Comparison of ENCODE assay signal across 35 cellular contexts in genomic region chrX:63361494-63361893, GRCh38.
"Had no signal": no experiment of that assay in that cellular context is flagged by ENCODE, and none has a peak within 500 bp of the region (broad histone marks: within the 10 kb centered on the region; RNA-seq: fewer than 3 reads in every experiment).

No MANE protein-coding gene starts in this region.

- H3K27ac Mint-ChIP-seq: activated CD4-positive, alpha-beta memory T cell treated with anti-CD3 and anti-CD28 coated beads for 36 hours; activated CD4-positive, alpha-beta T cell treated with anti-CD3 and anti-CD28 coated beads for 36 hours; activated CD4-positive, alpha-beta T cell treated with anti-CD3 and anti-CD28 coated beads, Interleukin-2, amount 10 ng/mL, durations not matched to agents 24 days and 14 days; activated CD8-positive, alpha-beta memory T cell treated with anti-CD3 and anti-CD28 coated beads, Interleukin-2, amount 10 ng/mL, durations not matched to agents 7 days and 5 days; activated CD8-positive, alpha-beta T cell treated with anti-CD3 and anti-CD28 coated beads, Interleukin-2, amount 10 ng/mL, durations not matched to agents 7 days and 5 days; activated naive CD4-positive, alpha-beta T cell treated with anti-CD3 and anti-CD28 coated beads for 36 hours; activated naive CD4-positive, alpha-beta T cell treated with anti-CD3 and anti-CD28 coated beads, Interleukin-2, amount 50 U/mL, for 24 hours; activated naive CD8-positive, alpha-beta T cell treated with anti-CD3 and anti-CD28 coated beads for 36 hours; activated naive CD8-positive, alpha-beta T cell treated with anti-CD3 and anti-CD28 coated beads, Interleukin-2, amount 50 U/mL, for 24 hours; activated T-helper 1 cell treated with anti-CD3 and anti-CD28 coated beads, Interleukin-12 subunit alpha, Interleukin-12 subunit beta, Interleukin-2, Interleukin-4 antibody, amounts not matched to agents 30 ng/mL and 10 ng/mL and 1 ng/mL, durations not matched to agents 14 hours and 24 hours and 36 hours; activated T-helper 2 cell treated with anti-CD3 and anti-CD28 coated beads, Interferon-gamma antibody, Interleukin-2, Interleukin-4, amounts not matched to agents 10 μg/mL and 5 μg/mL and 100 μg/mL, durations not matched to agents 14 hours and 24 hours and 36 hours; brain had no signal

- H3K4me3 ChIP-seq: adrenal gland, breast epithelium, cardiac muscle cell, colonic mucosa, esophagus squamous epithelium, gastroesophageal sphincter, heart right ventricle had no signal

- H3K27me3 Mint-ChIP-seq: activated CD4-positive, alpha-beta memory T cell treated with anti-CD3 and anti-CD28 coated beads for 36 hours; activated CD4-positive, alpha-beta T cell treated with anti-CD3 and anti-CD28 coated beads for 36 hours; activated CD4-positive, alpha-beta T cell treated with anti-CD3 and anti-CD28 coated beads, Interleukin-2, amount 10 ng/mL, durations not matched to agents 24 days and 14 days; activated CD8-positive, alpha-beta memory T cell treated with anti-CD3 and anti-CD28 coated beads, Interleukin-2, amount 10 ng/mL, durations not matched to agents 7 days and 5 days; activated naive CD4-positive, alpha-beta T cell treated with anti-CD3 and anti-CD28 coated beads, Interleukin-2, amount 50 U/mL, for 24 hours; activated naive CD8-positive, alpha-beta T cell treated with anti-CD3 and anti-CD28 coated beads for 36 hours; activated naive CD8-positive, alpha-beta T cell treated with anti-CD3 and anti-CD28 coated beads, Interleukin-2, amount 50 U/mL, for 24 hours; brain had no signal

- H3K4me1 ChIP-seq: adrenal gland, breast epithelium, colonic mucosa, esophagus squamous epithelium, gastroesophageal sphincter, heart right ventricle had no signal

- H3K4me3 Mint-ChIP-seq: activated CD4-positive, alpha-beta memory T cell treated with anti-CD3 and anti-CD28 coated beads for 36 hours; activated CD4-positive, alpha-beta T cell treated with anti-CD3 and anti-CD28 coated beads for 36 hours; activated CD4-positive, alpha-beta T cell treated with anti-CD3 and anti-CD28 coated beads, Interleukin-2, amount 10 ng/mL, durations not matched to agents 24 days and 14 days; activated CD8-positive, alpha-beta memory T cell treated with anti-CD3 and anti-CD28 coated beads, Interleukin-2, amount 10 ng/mL, durations not matched to agents 7 days and 5 days; activated CD8-positive, alpha-beta T cell treated with anti-CD3 and anti-CD28 coated beads, Interleukin-2, amount 10 ng/mL, durations not matched to agents 7 days and 5 days; activated naive CD4-positive, alpha-beta T cell treated with anti-CD3 and anti-CD28 coated beads for 36 hours; activated naive CD4-positive, alpha-beta T cell treated with anti-CD3 and anti-CD28 coated beads, Interleukin-2, amount 50 U/mL, for 24 hours; activated naive CD8-positive, alpha-beta T cell treated with anti-CD3 and anti-CD28 coated beads for 36 hours; activated naive CD8-positive, alpha-beta T cell treated with anti-CD3 and anti-CD28 coated beads, Interleukin-2, amount 50 U/mL, for 24 hours; activated T-helper 1 cell treated with anti-CD3 and anti-CD28 coated beads, Interleukin-12 subunit alpha, Interleukin-12 subunit beta, Interleukin-2, Interleukin-4 antibody, amounts not matched to agents 30 ng/mL and 10 ng/mL and 1 ng/mL, durations not matched to agents 14 hours and 24 hours and 36 hours; brain had no signal

- H3K36me3 Mint-ChIP-seq: activated CD8-positive, alpha-beta memory T cell treated with anti-CD3 and anti-CD28 coated beads, Interleukin-2, amount 10 ng/mL, durations not matched to agents 7 days and 5 days; brain had no signal

- H3K9me3 ChIP-seq: adrenal gland, colonic mucosa, esophagus squamous epithelium, gastroesophageal sphincter had no signal

- FAIRE-seq: endometrium, endothelial cell of umbilical vein had no signal

- DNase-seq: activated CD4-positive, alpha-beta memory T cell treated with anti-CD3 and anti-CD28 coated beads for 36 hours; activated CD4-positive, alpha-beta T cell treated with anti-CD3 and anti-CD28 coated beads for 36 hours; activated CD4-positive, alpha-beta T cell treated with anti-CD3 and anti-CD28 coated beads, Interleukin-2, amount 10 ng/mL, durations not matched to agents 24 days and 14 days; activated CD4-positive, CD25-positive, alpha-beta regulatory T cell; activated CD4-positive, CD25-positive, alpha-beta regulatory T cell treated with anti-CD3 and anti-CD28 coated beads, Interleukin-2, amount 50 U/mL, for 72 hours; activated CD8-positive, alpha-beta memory T cell treated with anti-CD3 and anti-CD28 coated beads, Interleukin-2, amount 10 ng/mL, durations not matched to agents 7 days and 5 days; activated CD8-positive, alpha-beta memory T cell treated with anti-CD3 and anti-CD28 coated beads, Interleukin-2, amount 50 U/mL, for 4 hours; activated CD8-positive, alpha-beta T cell treated with anti-CD3 and anti-CD28 coated beads, Interleukin-2, amount 10 ng/mL, durations not matched to agents 7 days and 5 days; activated effector memory CD4-positive, alpha-beta T cell treated with anti-CD3 and anti-CD28 coated beads, Interleukin-2, amount 50 U/mL, for 16 hours; activated naive CD4-positive, alpha-beta T cell treated with anti-CD3 and anti-CD28 coated beads for 36 hours; activated naive CD8-positive, alpha-beta T cell treated with anti-CD3 and anti-CD28 coated beads for 36 hours; activated naive CD8-positive, alpha-beta T cell treated with anti-CD3 and anti-CD28 coated beads, Interleukin-2, amount 50 U/mL, for 24 hours; activated T-cell treated with anti-CD3 and anti-CD28 coated beads, Interleukin-2, amount 50 U/mL, for 1 hour; activated T-cell treated with anti-CD3 and anti-CD28 coated beads, Interleukin-2, amount 50 U/mL, for 48 hours; adrenal gland; amygdala; aorta; central memory CD4-positive, alpha-beta T cell; cerebellar nuclear complex; colonic mucosa; effector CD8-positive, alpha-beta T cell; esophagus squamous epithelium; foreskin melanocyte; heart right ventricle; T-helper 2 cell had no signal

- H3K4me1 Mint-ChIP-seq: activated CD4-positive, alpha-beta T cell treated with anti-CD3 and anti-CD28 coated beads for 36 hours; activated CD4-positive, alpha-beta T cell treated with anti-CD3 and anti-CD28 coated beads, Interleukin-2, amount 10 ng/mL, durations not matched to agents 24 days and 14 days; activated CD8-positive, alpha-beta memory T cell treated with anti-CD3 and anti-CD28 coated beads, Interleukin-2, amount 10 ng/mL, durations not matched to agents 7 days and 5 days; activated naive CD4-positive, alpha-beta T cell treated with anti-CD3 and anti-CD28 coated beads, Interleukin-2, amount 50 U/mL, for 24 hours; activated naive CD8-positive, alpha-beta T cell treated with anti-CD3 and anti-CD28 coated beads for 36 hours; activated naive CD8-positive, alpha-beta T cell treated with anti-CD3 and anti-CD28 coated beads, Interleukin-2, amount 50 U/mL, for 24 hours; brain had no signal

- H3K27me3 ChIP-seq: adrenal gland, breast epithelium, cardiac muscle cell, colonic mucosa, esophagus squamous epithelium, gastroesophageal sphincter, heart right ventricle had no signal

- H3K36me3 ChIP-seq: adrenal gland, breast epithelium, cardiac muscle cell, colonic mucosa, esophagus squamous epithelium, gastroesophageal sphincter, heart right ventricle had no signal

- ATAC-seq: activated CD4-positive, alpha-beta T cell treated with anti-CD3 and anti-CD28 coated beads for 36 hours; activated CD8-positive, alpha-beta memory T cell treated with anti-CD3 and anti-CD28 coated beads, Interleukin-2, amount 10 ng/mL, durations not matched to agents 7 days and 5 days; activated CD8-positive, alpha-beta T cell treated with anti-CD3 and anti-CD28 coated beads, Interleukin-2, amount 10 ng/mL, durations not matched to agents 7 days and 5 days; activated naive CD8-positive, alpha-beta T cell treated with anti-CD3 and anti-CD28 coated beads, Interleukin-2, amount 50 U/mL, for 24 hours; gastroesophageal sphincter; heart right ventricle had no signal

- H3K9me3 Mint-ChIP-seq: activated naive CD4-positive, alpha-beta T cell treated with anti-CD3 and anti-CD28 coated beads, Interleukin-2, amount 50 U/mL, for 24 hours had no signal

- H3K27ac ChIP-seq: adrenal gland, breast epithelium, cardiac muscle cell, colonic mucosa, epithelial cell of prostate, esophagus squamous epithelium, gastroesophageal sphincter, heart right ventricle had no signal
